Comparison of ENCODE assay signal across 13 cellular contexts in genomic region chrX:155864655-155865054, GRCh38. TPM values are rescaled to one million over a fixed set of nuclear protein-coding genes. Genes with fewer than 3 reads are reported as not detected.
DNase-seq lines count a peak whose midpoint lies in the region; TF ChIP-seq lines count a peak whose summit lies in the region.
"Had no signal": no experiment of that assay in that cellular context is flagged by ENCODE, and none has a peak within 500 bp of the region (broad histone marks: within the 10 kb centered on the region; RNA-seq: fewer than 3 reads in every experiment).

No MANE protein-coding gene starts in this region.

- no peak overlapping the region for H3K4me3 ChIP-seq in AG04450 (ENCODE audit: low read depth, low read length)
- H3K4me3 ChIP-seq in fibroblast of villous mesenchyme (ENCODE audit: low read depth, low read length) = no peak overlapping the region

- peaks cover 8% of the 10 kb centered on the region for H3K9me3 ChIP-seq in AG04450 (ENCODE audit: control insufficient read depth, insufficient read depth, low read length)
- H3K9me3 ChIP-seq: Caco-2 had no signal

- DNase-seq in AG04450 (ENCODE audit: low read depth, low spot score) = no peak
- peak; percentile 12 for DNase-seq in H4 (ENCODE audit: low spot score)
- DNase-seq in RPMI7951 (ENCODE audit: low read depth) = peak; percentile 31
- no peak for DNase-seq in fibroblast of villous mesenchyme (ENCODE audit: low read depth)
- DNase-seq in activated T-cell treated with anti-CD3 and anti-CD28 coated beads, Interleukin-2, amount 50 U/mL, for 48 hours = no peak
- no peak for DNase-seq in NCI-H510A treated with DMSO at 0.1 percent for 48 hours (lab: John Stamatoyannopoulos, UW)
- no peak for DNase-seq in germinal center (ENCODE audit: low spot score)
- no peak for DNase-seq in activated CD4-positive, CD25-positive, alpha-beta regulatory T cell (lab: John Stamatoyannopoulos, UW)
- DNase-seq: amniotic stem cell; Caco-2; effector memory CD8-positive, alpha-beta T cell; stimulated activated naive CD8-positive, alpha-beta T cell treated with anti-CD3 and anti-CD28 coated beads, Interleukin-15, amount 100 ng/mL, for 72 hours; T-helper 1 cell had no signal

- TF ChIP-seq CTCF in AG04450 (IDR thresholded peaks at IDR 0.05; ENCODE audit: low read depth, low read length) = peak; percentile 37
- TF ChIP-seq CTCF in fibroblast of villous mesenchyme (IDR thresholded peaks at IDR 0.05; ENCODE audit: insufficient read depth, low read depth, low read length) = peak; percentile 39

- POLR2A ChIA-PET in AG04450 (lab: Yijun Ruan, JAX) = no interaction called here

- H3K27ac ChIP-seq in AG04450 (ENCODE audit: low read depth, low read length) = no peak overlapping the region

- CTCF ChIA-PET in AG04450 (lab: Charles Lee) = no interaction called here

- H3K27me3 ChIP-seq in AG04450 (ENCODE audit: control insufficient read depth, insufficient read depth, low read length) = no peaks in the 10 kb centered on the region

RNA-seq across cellular contexts. Expression of gene VAMP7, which starts 16.5 kb away (rescaled TPM):
- polyA plus RNA-seq in AG04450 (2011; rRNA removed) = 54.9 and 77.6 TPM in 2 replicates
- polyA minus RNA-seq in AG04450 (2011; rRNA and poly(A)+ RNA removed) = 24.5 and 38.4 TPM in 2 replicates
- total RNA-seq in H4 (2014; rRNA removed; shearing (Covaris generic)) = 70.3 and 94.2 TPM in 2 replicates
- total RNA-seq in RPMI7951 (2014; rRNA removed; shearing (Covaris generic)) = 69.8 and 81.8 TPM in 2 replicates
- 45.7 and 58.7 TPM in 2 replicates for total RNA-seq in fibroblast of villous mesenchyme

Comparison
In these comparisons a context has a peak if more than half of its experiments do, and no peak if none do; other contexts are left out.
1. DNase-seq: peak in H4 (single experiment) and RPMI7951 (single experiment); none in AG04450 (single experiment), fibroblast of villous mesenchyme (single experiment), activated T-cell treated with anti-CD3 and anti-CD28 coated beads, Interleukin-2, amount 50 U/mL, for 48 hours (0 of 2), NCI-H510A treated with DMSO at 0.1 percent for 48 hours (single experiment), germinal center (single experiment) and activated CD4-positive, CD25-positive, alpha-beta regulatory T cell (0 of 4).